In the genomic region with DNA sequence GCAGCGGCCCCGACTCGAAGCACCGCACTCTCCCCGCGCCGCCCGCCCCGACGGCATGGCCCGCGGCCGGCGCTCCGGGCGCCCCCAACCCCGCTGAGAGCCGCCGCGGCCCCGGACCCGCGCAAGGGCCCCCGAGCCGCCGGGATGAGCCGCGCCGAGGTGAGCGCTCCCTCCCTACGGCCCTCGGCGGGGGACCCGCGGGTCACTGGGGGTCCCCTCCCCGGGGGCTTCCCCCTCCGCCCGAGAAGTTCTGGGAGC, we compare ENCODE assay signal across 1 cellular context.
TF ChIP-seq lines count a peak whose summit lies in the region.

No MANE protein-coding gene starts in this region.

TF ChIP-seq in GM23338, 12 proteins besides CTCF, POLR2A, EP300 and RAD21 (continued from another document):
- no peak for TF ChIP-seq ZNF462 (CRISPR knock-in tag; IDR thresholded peaks at IDR 0.05)
- TF ChIP-seq EZH2 (IDR thresholded peaks at IDR 0.05; ENCODE audit: low read depth, unreplicated experiment), result no peak
- no peak for TF ChIP-seq NANOG (IDR thresholded peaks at IDR 0.05; ENCODE audit: borderline replicate concordance)
- TF ChIP-seq JUNB (IDR thresholded peaks at IDR 0.05; ENCODE audit: unreplicated experiment), result no peak
- TF ChIP-seq STAT1 (IDR thresholded peaks at IDR 0.05; ENCODE audit: unreplicated experiment), result no peak
- TF ChIP-seq POLR2AphosphoS5 (IDR thresholded peaks at IDR 0.05; ENCODE audit: low read depth), result no peak
- no peak for TF ChIP-seq ZNF331 (CRISPR knock-in tag; IDR thresholded peaks at IDR 0.05; ENCODE audit: low read depth)
- TF ChIP-seq, protein P1, sequence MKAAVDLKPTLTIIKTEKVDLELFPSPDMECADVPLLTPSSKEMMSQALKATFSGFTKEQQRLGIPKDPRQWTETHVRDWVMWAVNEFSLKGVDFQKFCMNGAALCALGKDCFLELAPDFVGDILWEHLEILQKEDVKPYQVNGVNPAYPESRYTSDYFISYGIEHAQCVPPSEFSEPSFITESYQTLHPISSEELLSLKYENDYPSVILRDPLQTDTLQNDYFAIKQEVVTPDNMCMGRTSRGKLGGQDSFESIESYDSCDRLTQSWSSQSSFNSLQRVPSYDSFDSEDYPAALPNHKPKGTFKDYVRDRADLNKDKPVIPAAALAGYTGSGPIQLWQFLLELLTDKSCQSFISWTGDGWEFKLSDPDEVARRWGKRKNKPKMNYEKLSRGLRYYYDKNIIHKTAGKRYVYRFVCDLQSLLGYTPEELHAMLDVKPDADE (IDR thresholded peaks at IDR 0.05), result no peak
